Comparison of ENCODE assay signal across 8 cellular contexts in the genomic region with DNA sequence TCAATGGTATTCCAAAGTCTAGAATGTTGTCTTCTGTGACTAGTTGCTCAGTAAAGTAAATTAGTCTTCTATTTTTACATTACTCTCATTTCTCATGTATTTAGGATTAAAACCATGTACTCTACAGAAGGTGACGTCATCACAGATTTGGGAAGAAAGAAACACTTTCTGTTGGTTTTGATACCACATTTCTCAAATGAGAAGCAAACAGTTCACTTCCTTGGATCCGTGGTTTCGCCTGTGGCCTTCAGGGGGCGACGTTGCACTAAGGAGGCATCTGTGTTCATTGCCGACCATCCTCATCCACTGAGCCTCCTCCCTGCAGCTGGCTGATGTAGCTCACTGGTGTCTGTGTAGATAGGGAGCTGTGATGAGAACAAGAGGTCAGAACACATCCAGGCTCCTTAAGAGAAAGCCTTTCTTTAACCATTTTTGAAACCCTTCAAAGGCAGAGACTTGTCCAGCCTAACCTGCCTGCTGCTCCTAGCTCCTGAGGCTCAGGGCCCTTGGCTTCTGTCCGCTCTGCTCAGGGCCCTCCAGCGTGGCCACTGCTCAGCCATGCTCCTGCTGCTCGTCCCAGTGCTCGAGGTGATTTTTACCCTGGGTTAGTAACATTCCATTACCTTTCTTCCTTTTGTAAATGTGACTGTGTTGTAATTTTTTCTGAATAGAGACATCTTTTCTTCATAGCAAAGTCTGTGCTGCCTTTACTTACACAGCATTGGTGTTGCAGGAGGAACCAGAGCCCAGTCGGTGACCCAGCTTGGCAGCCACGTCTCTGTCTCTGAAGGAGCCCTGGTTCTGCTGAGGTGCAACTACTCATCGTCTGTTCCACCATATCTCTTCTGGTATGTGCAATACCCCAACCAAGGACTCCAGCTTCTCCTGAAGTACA.
DNase-seq lines count a peak whose midpoint lies in the region; ATAC-seq, FAIRE-seq and TF ChIP-seq lines count a peak whose summit lies in the region.

No MANE protein-coding gene starts in this region.

- DNase-seq in GM18507 (ENCODE audit: extremely low spot score, insufficient read length, low read depth) = no peak
- DNase-seq in T-helper 9 cell = peak; percentile 32
- DNase-seq in bronchial epithelial cell (ENCODE audit: low read depth) = no peak
- peak; percentile 8 for DNase-seq in small intestine
- DNase-seq in glomerular visceral epithelial cell (ENCODE audit: extremely low spot score) = no peak
- DNase-seq in left ventricle myocardium inferior = no peak

- ATAC-seq in GM18519 (IDR thresholded peaks at IDR 0.05; ENCODE audit: low FRiP score, unreplicated experiment) = no peak
- ATAC-seq in GM18907 (IDR thresholded peaks at IDR 0.05; ENCODE audit: unreplicated experiment) = no peak

- 44 to 51% (median 47%) methylated on average over 13 of the region's 13 CpGs for WGBS in small intestine, 3 donors

- H3K4me3 ChIP-seq in bronchial epithelial cell (ENCODE audit: low read depth, low read length) = no peak overlapping the region
- no peak overlapping the region for H3K4me3 ChIP-seq in small intestine (ENCODE audit: low read depth in 1 of 2, low read length in 2 of 2)
- H3K4me3 ChIP-seq in left ventricle myocardium inferior = no peak overlapping the region

- H3K36me3 ChIP-seq in bronchial epithelial cell (ENCODE audit: control insufficient read depth, insufficient read depth, low read length) (no peaks in the 10 kb centered on the region), small intestine (ENCODE audit: control insufficient read depth in 2 of 2, insufficient read depth in 2 of 2, low read length in 2 of 2) (no peaks in the 10 kb centered on the region), left ventricle myocardium inferior (no peaks in the 10 kb centered on the region)

- H3K27ac ChIP-seq in small intestine (ENCODE audit: low read depth in 1 of 2, low read length in 1 of 2) (no peak overlapping the region), left ventricle myocardium inferior (replicated peaks) (no peak overlapping the region)

- no peaks in the 10 kb centered on the region for H3K9me3 ChIP-seq in small intestine (ENCODE audit: control insufficient read depth, low read depth)
- H3K9me3 ChIP-seq in left ventricle myocardium inferior (replicated peaks) = no peaks in the 10 kb centered on the region

- H3K27me3 ChIP-seq in bronchial epithelial cell (ENCODE audit: control insufficient read depth, insufficient read depth, low read length) (no peaks in the 10 kb centered on the region), small intestine (ENCODE audit: control insufficient read depth in 2 of 2, insufficient read depth in 2 of 2, low read length in 2 of 2) (no peaks in the 10 kb centered on the region), left ventricle myocardium inferior (ENCODE audit: low read depth) (peaks cover 16% of the 10 kb centered on the region)

- no peaks in the 10 kb centered on the region for H3K4me1 ChIP-seq in small intestine (ENCODE audit: control insufficient read depth in 2 of 2, insufficient read depth in 1 of 2, low read depth in 1 of 2, low read length in 1 of 2)
- H3K4me1 ChIP-seq in left ventricle myocardium inferior = no peaks in the 10 kb centered on the region

- FAIRE-seq in GM18507 (lab: Jason Lieb, UNC) = peak; percentile 49
- peak; percentile 84 for FAIRE-seq in bronchial epithelial cell (lab: Jason Lieb, UNC)
- FAIRE-seq in small intestine (lab: Jason Lieb, UNC) = no peak

- intact Hi-C loops in left ventricle myocardium inferior (cut with micrococcal nuclease) = no loop called here

- TF ChIP-seq CTCF in bronchial epithelial cell (IDR thresholded peaks at IDR 0.05; ENCODE audit: insufficient read depth, low read length, severe bottlenecking) (peak; percentile 64), left ventricle myocardium inferior (IDR thresholded peaks at IDR 0.05; ENCODE audit: borderline replicate concordance) (no peak)

Comparison
In these comparisons a context has a peak if more than half of its experiments do, and no peak if none do; other contexts are left out.
1. DNase-seq: peak in T-helper 9 cell (single experiment) and small intestine (single experiment); none in GM18507 (single experiment), bronchial epithelial cell (single experiment), glomerular visceral epithelial cell (single experiment) and left ventricle myocardium inferior (single experiment).